8 cellular contexts compared by ENCODE assay signal in the genomic region with DNA sequence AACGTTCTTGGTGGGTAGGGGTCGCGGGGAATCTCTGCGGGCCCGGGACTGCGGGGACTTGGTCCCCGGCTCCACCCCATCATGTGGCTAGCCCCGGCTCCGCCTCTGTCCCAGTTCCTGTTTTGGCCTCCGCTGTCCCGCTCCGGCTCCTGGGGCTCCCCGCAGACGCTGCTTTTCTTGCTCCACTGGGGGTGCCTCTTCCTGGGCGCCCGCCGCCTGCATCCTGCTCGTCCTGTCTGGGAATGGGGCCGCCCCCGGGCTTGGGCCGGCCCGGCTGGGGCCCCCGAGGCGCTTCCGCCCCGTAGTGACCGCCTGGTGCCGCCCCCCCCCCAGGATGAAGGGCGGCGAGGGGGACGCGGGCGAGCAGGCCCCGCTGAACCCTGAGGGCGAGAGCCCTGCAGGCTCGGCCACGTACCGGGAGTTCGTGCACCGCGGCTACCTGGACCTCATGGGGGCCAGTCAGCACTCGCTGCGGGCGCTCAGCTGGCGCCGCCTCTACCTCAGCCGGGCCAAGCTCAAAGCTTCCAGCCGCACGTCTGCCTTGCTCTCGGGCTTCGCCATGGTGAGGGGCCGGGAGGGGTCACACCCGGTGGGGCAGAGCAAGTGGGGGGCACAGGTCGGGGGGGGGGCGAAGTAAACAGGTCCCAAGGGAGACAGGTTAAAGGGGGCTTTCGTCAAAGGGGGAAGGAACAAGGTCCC. TPM values are rescaled to one million over a fixed set of nuclear protein-coding genes. Genes with fewer than 3 reads are reported as not detected.
A peak's percentile ranks its signal among the peaks of the same experiment; 100 is the strongest.
DNase-seq lines count a peak whose midpoint lies in the region; ATAC-seq and TF ChIP-seq lines count a peak whose summit lies in the region.

ORAI3 (plus strand) TSS at position 113 of the 699 bp plus-strand sequence; CDS start at position 335, 222 bp downstream.

- H3K27me3 ChIP-seq in right lobe of liver = no peaks in the 10 kb centered on the region

- H3K4me3 ChIP-seq in GM12864 (ENCODE audit: low read depth, low read length) = peak within 1 kb of the TSS; percentile 84
- H3K4me3 ChIP-seq in right lobe of liver = peak within 1 kb of the TSS; percentile 94 to 96 (median 95)

- no peak for TF ChIP-seq CTCF in GM12864 (IDR thresholded peaks at IDR 0.05; ENCODE audit: low read depth, low read length, missing control alignments)
- no peak for TF ChIP-seq CTCF in VCaP (conservative IDR thresholded peaks at IDR 0.05)
- TF ChIP-seq CTCF in right lobe of liver (IDR thresholded peaks at IDR 0.05) = no peak

- intact Hi-C loops in right lobe of liver (cut with DNase I) = no loop called here

- H3K9me3 Mint-ChIP-seq in stimulated activated naive B cell treated with anti-CD40 and anti-IgM and Interleukin-4, amounts not matched to agents 10 μg/mL and 1 μg/mL and 100 μg/mL, for 72 hours = no peaks in the 10 kb centered on the region

- DNase-seq in GM12864 (ENCODE audit: low read depth) (no peak), LHCN-M2 (ENCODE audit: low read depth) (peak; percentile 68), right lobe of liver (peak; percentile 89 to 92 (median 90)), HPDE6-E6E7 (ENCODE audit: extremely low spot score) (no peak)
- peak; percentile 29 for DNase-seq in effector CD4-positive, alpha-beta T cell
- peak; percentile 72 for DNase-seq in stimulated activated naive B cell treated with anti-CD40 and anti-IgM and Interleukin-4, amounts not matched to agents 10 μg/mL and 1 μg/mL and 100 μg/mL, for 72 hours

- H3K36me3 Mint-ChIP-seq in stimulated activated naive B cell treated with anti-CD40 and anti-IgM and Interleukin-4, amounts not matched to agents 10 μg/mL and 1 μg/mL and 100 μg/mL, for 72 hours = peaks cover 32 to 33% of the 10 kb centered on the region in 2 donors

- H3K4me1 ChIP-seq in right lobe of liver = peaks cover 0 to 38% (median 18%) of the 10 kb centered on the region in 4 donors

- peak within 1 kb of the TSS; percentile 89 for H3K27ac Mint-ChIP-seq in stimulated activated naive B cell treated with anti-CD40 and anti-IgM and Interleukin-4, amounts not matched to agents 10 μg/mL and 1 μg/mL and 100 μg/mL, for 72 hours

- peak; percentile 89 for TF ChIP-seq POLR2A in right lobe of liver (IDR thresholded peaks at IDR 0.05)

- H3K4me3 Mint-ChIP-seq in stimulated activated naive B cell treated with anti-CD40 and anti-IgM and Interleukin-4, amounts not matched to agents 10 μg/mL and 1 μg/mL and 100 μg/mL, for 72 hours = peak within 1 kb of the TSS; percentile 94 to 96

- peaks cover 24 to 36% of the 10 kb centered on the region in 2 donors for H3K4me1 Mint-ChIP-seq in stimulated activated naive B cell treated with anti-CD40 and anti-IgM and Interleukin-4, amounts not matched to agents 10 μg/mL and 1 μg/mL and 100 μg/mL, for 72 hours

- peak; percentile 60 for ATAC-seq in GM21786 (IDR thresholded peaks at IDR 0.05; ENCODE audit: unreplicated experiment)
- peak; percentile 51 to 70 (median 62) for ATAC-seq in right lobe of liver
- ATAC-seq in stimulated activated naive B cell treated with anti-CD40 and anti-IgM and Interleukin-4, amounts not matched to agents 10 μg/mL and 1 μg/mL and 100 μg/mL, for 72 hours (replicated peaks) = peak; percentile 85 to 87

- H3K27ac ChIP-seq in VCaP = peak within 1 kb of the TSS; percentile 78
- H3K27ac ChIP-seq in right lobe of liver = peak within 1 kb of the TSS; percentile 94 to 96 (median 96)

- 2% methylated on average over 13 of the region's 56 CpGs for WGBS in right lobe of liver (ENCODE audit: insufficient coverage, low coverage, low lambda C conversion rate, missing lambda C conversion rate)

- H3K9me3 ChIP-seq in right lobe of liver = no peaks in the 10 kb centered on the region

- H3K36me3 ChIP-seq in right lobe of liver = no peaks in the 10 kb centered on the region

- H3K27me3 Mint-ChIP-seq in stimulated activated naive B cell treated with anti-CD40 and anti-IgM and Interleukin-4, amounts not matched to agents 10 μg/mL and 1 μg/mL and 100 μg/mL, for 72 hours = no peaks in the 10 kb centered on the region

RNA-seq across cellular contexts. Expression of gene ORAI3, which starts in this region (rescaled TPM):
- total RNA-seq in LHCN-M2 (2014; rRNA removed) = 62.5 and 73.6 TPM in 2 replicates
- 27.1 TPM for polyA plus RNA-seq in LHCN-M2 (2012)
- total RNA-seq in right lobe of liver = 10 to 100 TPM; 27.7 to 56.6 (median 31.6) TPM

Comparison
In these comparisons a context has a peak if more than half of its experiments do, and no peak if none do; other contexts are left out.
1. DNase-seq: peak in LHCN-M2 (single experiment), effector CD4-positive, alpha-beta T cell (single experiment), right lobe of liver (3 of 3) and stimulated activated naive B cell treated with anti-CD40 and anti-IgM and Interleukin-4, amounts not matched to agents 10 μg/mL and 1 μg/mL and 100 μg/mL, for 72 hours (single experiment); none in GM12864 (single experiment) and HPDE6-E6E7 (single experiment).
2. Peak in every context shown above with its lines, with median percentiles within 50 percentile points of each other: ATAC-seq.